Comparison of ENCODE assay signal across 1 cellular context in the genomic region with DNA sequence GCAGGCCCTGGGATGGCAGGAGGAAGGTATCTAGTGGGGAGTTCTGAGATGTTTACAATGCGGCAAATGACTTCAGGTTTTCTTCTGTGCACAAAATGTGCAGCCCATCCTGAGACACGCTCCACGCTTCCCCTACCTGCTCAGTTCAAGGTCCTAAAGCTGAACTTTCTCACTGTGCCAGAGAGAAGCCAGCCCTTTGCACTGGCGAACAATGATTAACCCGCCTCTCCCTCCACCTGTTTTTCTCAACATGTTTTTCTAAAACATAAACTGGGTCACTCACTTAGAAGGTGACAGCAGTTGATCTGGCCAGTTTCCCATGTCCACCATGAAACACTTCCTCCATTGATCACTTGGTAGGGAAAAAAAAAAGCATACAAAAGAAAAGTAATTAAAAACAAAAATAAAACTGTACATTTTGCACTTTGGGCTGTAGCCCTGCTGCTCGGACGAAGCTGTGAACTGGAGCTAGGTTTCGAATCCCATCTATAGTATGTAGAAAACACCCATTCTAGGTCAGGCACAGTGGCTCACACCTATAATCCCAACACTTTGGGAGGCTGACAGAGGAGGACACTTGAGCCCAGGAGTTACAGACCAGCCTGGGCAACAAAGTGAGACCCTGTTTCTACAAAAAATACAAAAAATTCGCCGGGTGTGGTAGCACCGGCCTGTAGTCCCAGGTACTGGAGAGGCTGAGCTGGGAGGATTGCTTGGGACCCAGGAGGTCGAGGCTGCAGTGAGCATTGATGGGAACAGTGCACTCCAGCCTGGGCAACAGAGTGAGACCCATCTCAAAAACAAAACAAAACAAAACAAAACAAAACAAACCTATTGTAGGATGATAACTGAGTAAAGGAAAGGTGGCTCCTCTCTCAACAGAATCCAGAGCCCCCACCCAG.
A peak's percentile ranks its signal among the peaks of the same experiment; 100 is the strongest.
TF ChIP-seq lines count a peak whose summit lies in the region.

No MANE protein-coding gene starts in this region.

TF ChIP-seq in HepG2, 621 proteins besides CTCF, POLR2A, EP300 and RAD21 (continued from another document and continues in another):
- TF ChIP-seq ZBTB4 (CRISPR knock-in tag; IDR thresholded peaks at IDR 0.05; ENCODE audit: borderline replicate concordance) = peak; percentile 16; the same call in 1 of the 2 replicates
- TF ChIP-seq FOXK1 (CRISPR knock-in tag; IDR thresholded peaks at IDR 0.05; ENCODE audit: borderline replicate concordance, low read depth) = peak; percentile 93
- peak; percentile 89 for TF ChIP-seq IRF2 (CRISPR knock-in tag; IDR thresholded peaks at IDR 0.05)
- TF ChIP-seq, protein P1, sequence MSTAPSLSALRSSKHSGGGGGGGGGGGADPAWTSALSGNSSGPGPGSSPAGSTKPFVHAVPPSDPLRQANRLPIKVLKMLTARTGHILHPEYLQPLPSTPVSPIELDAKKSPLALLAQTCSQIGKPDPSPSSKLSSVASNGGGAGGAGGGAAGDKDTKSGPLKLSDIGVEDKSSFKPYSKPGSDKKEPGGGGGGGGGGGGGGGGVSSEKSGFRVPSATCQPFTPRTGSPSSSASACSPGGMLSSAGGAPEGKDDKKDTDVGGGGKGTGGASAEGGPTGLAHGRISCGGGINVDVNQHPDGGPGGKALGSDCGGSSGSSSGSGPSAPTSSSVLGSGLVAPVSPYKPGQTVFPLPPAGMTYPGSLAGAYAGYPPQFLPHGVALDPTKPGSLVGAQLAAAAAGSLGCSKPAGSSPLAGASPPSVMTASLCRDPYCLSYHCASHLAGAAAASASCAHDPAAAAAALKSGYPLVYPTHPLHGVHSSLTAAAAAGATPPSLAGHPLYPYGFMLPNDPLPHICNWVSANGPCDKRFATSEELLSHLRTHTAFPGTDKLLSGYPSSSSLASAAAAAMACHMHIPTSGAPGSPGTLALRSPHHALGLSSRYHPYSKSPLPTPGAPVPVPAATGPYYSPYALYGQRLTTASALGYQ (CRISPR knock-in tag; IDR thresholded peaks at IDR 0.05) = peak; percentile 34; the same call in 1 of the 2 replicates
- TF ChIP-seq, protein P2, sequence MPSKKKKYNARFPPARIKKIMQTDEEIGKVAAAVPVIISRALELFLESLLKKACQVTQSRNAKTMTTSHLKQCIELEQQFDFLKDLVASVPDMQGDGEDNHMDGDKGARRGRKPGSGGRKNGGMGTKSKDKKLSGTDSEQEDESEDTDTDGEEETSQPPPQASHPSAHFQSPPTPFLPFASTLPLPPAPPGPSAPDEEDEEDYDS (CRISPR knock-in tag; IDR thresholded peaks at IDR 0.05) = peak; percentile 85
- peak; percentile 91 for TF ChIP-seq ZNF609 (CRISPR knock-in tag; IDR thresholded peaks at IDR 0.05; ENCODE audit: borderline replicate concordance)
- peak; percentile 95 for TF ChIP-seq TARDBP (CRISPR knock-in tag; IDR thresholded peaks at IDR 0.05)
- no peak for TF ChIP-seq SP1 (IDR thresholded peaks at IDR 0.05)
- no peak for TF ChIP-seq SP1 (CRISPR knock-in tag; IDR thresholded peaks at IDR 0.05)
- TF ChIP-seq SALL1 (CRISPR knock-in tag; IDR thresholded peaks at IDR 0.05) = peak; percentile 97
- peak; percentile 22; the same call in 1 of the 2 replicates for TF ChIP-seq ZBTB7B (CRISPR knock-in tag; IDR thresholded peaks at IDR 0.05)
- TF ChIP-seq TBX3 (IDR thresholded peaks at IDR 0.05; ENCODE audit: borderline replicate concordance) = no peak
- 0 out of 2 replicates have a peak, but pooled peaks have one; percentile 29 for TF ChIP-seq NCOA1 (CRISPR knock-in tag; IDR thresholded peaks at IDR 0.05)
- TF ChIP-seq ERF (CRISPR knock-in tag; IDR thresholded peaks at IDR 0.05) = peak; percentile 92
- 0 out of 2 replicates have a peak, but pooled peaks have one; percentile 24 for TF ChIP-seq MXD3 (CRISPR knock-in tag; IDR thresholded peaks at IDR 0.05)
- TF ChIP-seq ZNF234 (CRISPR knock-in tag; conservative IDR thresholded peaks at IDR 0.05) = no peak
- peak; percentile 55; the same call in 1 of the 2 replicates for TF ChIP-seq ZFX (CRISPR knock-in tag; IDR thresholded peaks at IDR 0.05; ENCODE audit: low read depth)
- TF ChIP-seq KLF13 (CRISPR knock-in tag; IDR thresholded peaks at IDR 0.05) = no peak
- TF ChIP-seq XRCC5 (optimal IDR thresholded peaks at IDR 0.05; ENCODE audit: low read length) = peak; percentile 40
- no peak for TF ChIP-seq BCLAF1 (IDR thresholded peaks at IDR 0.05)
- TF ChIP-seq SKI (IDR thresholded peaks at IDR 0.05; ENCODE audit: partially characterized antibody) = peak; percentile 65
- peak; percentile 57; the same call in 1 of the 2 replicates for TF ChIP-seq ZNF878 (CRISPR knock-in tag; IDR thresholded peaks at IDR 0.05)
- TF ChIP-seq SALL2 (CRISPR knock-in tag; IDR thresholded peaks at IDR 0.05) = no peak
- TF ChIP-seq HMGA1 (CRISPR knock-in tag; conservative IDR thresholded peaks at IDR 0.05) = no peak
- TF ChIP-seq ZSCAN31 (CRISPR knock-in tag; IDR thresholded peaks at IDR 0.05; ENCODE audit: low read depth) = peak; percentile 66
- no peak for TF ChIP-seq FOXP1 (IDR thresholded peaks at IDR 0.05)
- TF ChIP-seq FOXP1 (CRISPR knock-in tag; IDR thresholded peaks at IDR 0.05) = peak; percentile 96
- TF ChIP-seq TOPORS (CRISPR knock-in tag; IDR thresholded peaks at IDR 0.05) = peak; percentile 92; the same call in 1 of the 2 replicates
- TF ChIP-seq POGZ (CRISPR knock-in tag; IDR thresholded peaks at IDR 0.05) = peak; percentile 71; the same call in 1 of the 2 replicates
- peak; percentile 93 for TF ChIP-seq PHF21A (CRISPR knock-in tag; IDR thresholded peaks at IDR 0.05)
- peak in 1 of 2 experiments; percentile 56; a peak in 2 of 4 replicates for TF ChIP-seq NR2F1 (CRISPR knock-in tag; IDR thresholded peaks at IDR 0.05)
- TF ChIP-seq TEAD3 (CRISPR knock-in tag; optimal IDR thresholded peaks at IDR 0.05; ENCODE audit: borderline replicate concordance) = peak; percentile 72
- TF ChIP-seq ZNF629 (CRISPR knock-in tag; conservative IDR thresholded peaks at IDR 0.05) = peak; percentile 89
- peak; percentile 57; the same call in 1 of the 2 replicates for TF ChIP-seq ELF1 (CRISPR knock-in tag; IDR thresholded peaks at IDR 0.05)
- TF ChIP-seq GZF1 (CRISPR knock-in tag; IDR thresholded peaks at IDR 0.05) = no peak
- peak; percentile 26; the same call in 1 of the 2 replicates for TF ChIP-seq ZNF354B (CRISPR knock-in tag; IDR thresholded peaks at IDR 0.05)
- 0 out of 2 replicates have a peak, but pooled peaks have one; percentile 18 for TF ChIP-seq ZNF724P (CRISPR knock-in tag; IDR thresholded peaks at IDR 0.05; ENCODE audit: borderline replicate concordance)
- TF ChIP-seq SRSF4 (IDR thresholded peaks at IDR 0.05; ENCODE audit: low read depth, low read length, poor library complexity, severe bottlenecking) = no peak
- TF ChIP-seq, protein P3, sequence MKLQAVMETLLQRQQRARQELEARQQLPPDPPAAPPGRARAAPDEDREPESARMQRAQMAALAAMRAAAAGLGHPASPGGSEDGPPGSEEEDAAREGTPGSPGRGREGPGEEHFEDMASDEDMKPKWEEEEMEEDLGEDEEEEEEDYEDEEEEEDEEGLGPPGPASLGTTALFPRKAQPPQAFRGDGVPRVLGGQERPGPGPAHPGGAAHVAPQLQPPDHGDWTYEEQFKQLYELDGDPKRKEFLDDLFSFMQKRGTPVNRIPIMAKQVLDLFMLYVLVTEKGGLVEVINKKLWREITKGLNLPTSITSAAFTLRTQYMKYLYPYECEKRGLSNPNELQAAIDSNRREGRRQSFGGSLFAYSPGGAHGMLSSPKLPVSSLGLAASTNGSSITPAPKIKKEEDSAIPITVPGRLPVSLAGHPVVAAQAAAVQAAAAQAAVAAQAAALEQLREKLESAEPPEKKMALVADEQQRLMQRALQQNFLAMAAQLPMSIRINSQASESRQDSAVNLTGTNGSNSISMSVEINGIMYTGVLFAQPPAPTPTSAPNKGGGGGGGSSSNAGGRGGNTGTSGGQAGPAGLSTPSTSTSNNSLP (IDR thresholded peaks at IDR 0.05; ENCODE audit: low read depth, low read length) = 0 out of 2 replicates have a peak, but pooled peaks have one; percentile 3
- TF ChIP-seq ZNF335 (CRISPR knock-in tag; IDR thresholded peaks at IDR 0.05) = 0 out of 2 replicates have a peak, but pooled peaks have one; percentile 42
- TF ChIP-seq ZNF441 (CRISPR knock-in tag; IDR thresholded peaks at IDR 0.05; ENCODE audit: borderline replicate concordance) = peak; percentile 74
- TF ChIP-seq ZNF777 (CRISPR knock-in tag; IDR thresholded peaks at IDR 0.05) = no peak
- TF ChIP-seq, protein P4, sequence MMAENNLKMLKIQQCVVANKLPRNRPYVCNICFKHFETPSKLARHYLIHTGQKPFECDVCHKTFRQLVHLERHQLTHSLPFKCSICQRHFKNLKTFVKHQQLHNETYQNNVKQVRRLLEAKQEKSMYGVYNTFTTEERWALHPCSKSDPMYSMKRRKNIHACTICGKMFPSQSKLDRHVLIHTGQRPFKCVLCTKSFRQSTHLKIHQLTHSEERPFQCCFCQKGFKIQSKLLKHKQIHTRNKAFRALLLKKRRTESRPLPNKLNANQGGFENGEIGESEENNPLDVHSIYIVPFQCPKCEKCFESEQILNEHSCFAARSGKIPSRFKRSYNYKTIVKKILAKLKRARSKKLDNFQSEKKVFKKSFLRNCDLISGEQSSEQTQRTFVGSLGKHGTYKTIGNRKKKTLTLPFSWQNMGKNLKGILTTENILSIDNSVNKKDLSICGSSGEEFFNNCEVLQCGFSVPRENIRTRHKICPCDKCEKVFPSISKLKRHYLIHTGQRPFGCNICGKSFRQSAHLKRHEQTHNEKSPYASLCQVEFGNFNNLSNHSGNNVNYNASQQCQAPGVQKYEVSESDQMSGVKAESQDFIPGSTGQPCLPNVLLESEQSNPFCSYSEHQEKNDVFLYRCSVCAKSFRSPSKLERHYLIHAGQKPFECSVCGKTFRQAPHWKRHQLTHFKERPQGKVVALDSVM (CRISPR knock-in tag; IDR thresholded peaks at IDR 0.05) = peak; percentile 93
